In genomic region chr1:31562707-31563360, GRCh38 we compare ENCODE assay signal across 11 cellular contexts. TPM values are rescaled to one million over a fixed set of nuclear protein-coding genes. Genes with fewer than 3 reads are reported as not detected.
DNase-seq lines count a peak whose midpoint lies in the region; ATAC-seq and TF ChIP-seq lines count a peak whose summit lies in the region.
"Had no signal": no experiment of that assay in that cellular context is flagged by ENCODE, and none has a peak within 500 bp of the region (broad histone marks: within the 10 kb centered on the region; RNA-seq: fewer than 3 reads in every experiment).

No MANE protein-coding gene starts in this region.

- H3K4me3 ChIP-seq in Caco-2 (ENCODE audit: low read depth, low read length) (no peak overlapping the region), IMR-90 (ENCODE audit: insufficient read depth, low read depth, low read length) (no peak overlapping the region), cardiac fibroblast (replicated peaks in 1 of 2; ENCODE audit: low read depth in 2 of 2, low read length in 2 of 2) (no peak overlapping the region)
- H3K4me3 ChIP-seq: MG63 had no signal

- no peak for TF ChIP-seq POLR2A in IMR-90 (IDR thresholded peaks at IDR 0.05; ENCODE audit: low read depth, low read length)

- peak overlapping the region; percentile 95 for H3K27ac Mint-ChIP-seq in Caco-2 (ENCODE audit: unreplicated experiment)

- no peak overlapping the region for H4K5ac ChIP-seq in IMR-90 (ENCODE audit: low read depth, low read length)

- peak overlapping the region; percentile 55 for H3K4me3 Mint-ChIP-seq in Caco-2 (ENCODE audit: unreplicated experiment)

- no peaks in the 10 kb centered on the region for H4K20me1 ChIP-seq in IMR-90 (ENCODE audit: insufficient read depth, low read length)

- H2BK5ac ChIP-seq in IMR-90 (ENCODE audit: low read depth, low read length, poor library complexity, severe bottlenecking): no peak overlapping the region

- H3K79me1 ChIP-seq in IMR-90 (ENCODE audit: low read depth in 1 of 2, low read length in 2 of 2): no peaks in the 10 kb centered on the region

- no peak overlapping the region for H4K91ac ChIP-seq in IMR-90 (ENCODE audit: insufficient read depth, low read depth, low read length)

- H3K14ac ChIP-seq in IMR-90 (replicated peaks; ENCODE audit: low read depth, low read length): no peak overlapping the region

- BruUV-seq in Caco-2 (replicated peaks; lab: Mats Ljungman, UMichigan) (no TSS peak), IMR-90 (replicated peaks; lab: Mats Ljungman, UMichigan) (no TSS peak)

- H3K4me2 ChIP-seq in IMR-90 (ENCODE audit: low read depth, low read length): no peak overlapping the region

- H2BK120ac ChIP-seq in IMR-90 (ENCODE audit: low read depth, low read length): no peak overlapping the region

- peak; percentile 62 for ATAC-seq in IMR-90 (ENCODE audit: low read depth)
- ATAC-seq in left colon: peak; percentile 62

- H3K18ac ChIP-seq in IMR-90 (ENCODE audit: low read depth, low read length): no peak overlapping the region

- H3K36me3 Mint-ChIP-seq in Caco-2 (ENCODE audit: insufficient read depth, unreplicated experiment): peaks cover 15% of the 10 kb centered on the region

- intact Hi-C loops in Caco-2 (cut with micrococcal nuclease; ENCODE audit: unreplicated experiment): loop anchor here (1.0 to 5.0 kb wide), 2 partner anchors 12 to 224 kb away; no protein-coding TSS in a partner anchor
- intact Hi-C loops in IMR-90 (cut with micrococcal nuclease): loop anchor here (5.0 to 10.0 kb wide), 2 partner anchors 184 to 402 kb away; no protein-coding TSS in a partner anchor
- intact Hi-C loops in left colon (cut with DNase I, micrococcal nuclease): loop anchor here in 1 of 2 donors (2.0 kb wide), 1 partner anchor 30 kb away; no protein-coding TSS in a partner anchor
- intact Hi-C loops in head of caudate nucleus (cut with DNase I): no loop called here

- DNase-seq in Caco-2: peak; percentile 81 to 92
- DNase-seq in IMR-90: peak; percentile 41
- peak; percentile 19 to 47 for DNase-seq in cardiac fibroblast (ENCODE audit: low read depth in 2 of 2)
- no peak for DNase-seq in left colon
- DNase-seq in activated naive CD4-positive, alpha-beta T cell (lab: John Stamatoyannopoulos, UW): no peak
- no peak for DNase-seq in KG1 (lab: John Stamatoyannopoulos, UW)
- no peak for DNase-seq in AML-193 (lab: John Stamatoyannopoulos, UW)
- no peak for DNase-seq in head of caudate nucleus
- DNase-seq: amniotic stem cell, DMS53, MG63 had no signal

- no peak overlapping the region for H3K4ac ChIP-seq in IMR-90 (ENCODE audit: low read depth, low read length)

- no CpG with 5 or more reads among the region's 3 CpGs for WGBS in IMR-90 (ENCODE audit: extremely low coverage in 2 of 2, insufficient read length in 1 of 2), 2 experiments

- H3K4me1 Mint-ChIP-seq in Caco-2 (ENCODE audit: low read depth, unreplicated experiment): peaks cover 19% of the 10 kb centered on the region

- no peak overlapping the region for H3K27ac ChIP-seq in IMR-90 (ENCODE audit: insufficient read depth, low read length)

- no peak overlapping the region for H3K23ac ChIP-seq in IMR-90 (ENCODE audit: low read depth, low read length)

- H2BK20ac ChIP-seq in IMR-90 (ENCODE audit: low read depth, low read length): no peak overlapping the region

- no peak overlapping the region for H2AK5ac ChIP-seq in IMR-90 (ENCODE audit: low read depth, low read length)

- dilution Hi-C loops in IMR-90 (cut with HindIII; ENCODE audit: low sequenced_read_pairs, unreplicated experiment): no loop called here

- no peak overlapping the region for H2AFZ ChIP-seq in IMR-90 (replicated peaks; ENCODE audit: low read length, poor library complexity)

- H3K27me3 ChIP-seq in Caco-2 (replicated peaks; ENCODE audit: control insufficient read depth, insufficient read depth, low read length): no peaks in the 10 kb centered on the region
- H3K27me3 ChIP-seq in IMR-90 (ENCODE audit: control insufficient read depth, insufficient read depth, low read length): peaks cover 5% of the 10 kb centered on the region; the same call in 1 of the 2 replicates
- H3K27me3 ChIP-seq: MG63 had no signal

- POLR2A ChIA-PET in Caco-2 (lab: Charles Lee) (interaction anchor here (1.1 to 1.2 kb wide), 2 partner anchors 12 to 82 kb away, joined by 3 to 4 read pairs; partner anchors contain the start of gene PEF1), IMR-90 (lab: Charles Lee; ENCODE audit: unreplicated experiment) (no interaction called here)

- H3K36me3 ChIP-seq in Caco-2 (ENCODE audit: control insufficient read depth, insufficient read depth, low read length) (no peaks in the 10 kb centered on the region), IMR-90 (ENCODE audit: control insufficient read depth, insufficient read depth, low read length) (no peaks in the 10 kb centered on the region)
- H3K36me3 ChIP-seq: MG63 had no signal

- no peak overlapping the region for H3K56ac ChIP-seq in IMR-90 (ENCODE audit: extremely low read depth, insufficient read depth, low read length)

- peaks cover 9% of the 10 kb centered on the region for H3K9me3 Mint-ChIP-seq in Caco-2 (ENCODE audit: unreplicated experiment)

- H2AK9ac ChIP-seq in IMR-90 (replicated peaks; ENCODE audit: low read depth, low read length, poor library complexity): no peak overlapping the region

- no peak overlapping the region for H3K9ac ChIP-seq in IMR-90 (ENCODE audit: low read depth, low read length)

- no peaks in the 10 kb centered on the region for H3K27me3 Mint-ChIP-seq in Caco-2 (ENCODE audit: insufficient read depth, unreplicated experiment)

- CTCF ChIA-PET in Caco-2 (lab: Charles Lee) (interaction anchor here (2.4 kb wide), 1 partner anchor 13 kb away, joined by 10 read pairs; no protein-coding TSS in a partner anchor), IMR-90 (lab: Yijun Ruan, JAX) (interaction anchor here (0.6 to 1.5 kb wide), 5 partner anchors 31 to 147 kb away, joined by 3 to 10 read pairs (median 5); no protein-coding TSS in a partner anchor)

- no peak overlapping the region for H4K8ac ChIP-seq in IMR-90 (ENCODE audit: low read depth in 2 of 2, low read length in 2 of 2)

- no peaks in the 10 kb centered on the region for H3K9me1 ChIP-seq in IMR-90 (ENCODE audit: insufficient read depth, low read length)

- TF ChIP-seq CTCF in Caco-2 (IDR thresholded peaks at IDR 0.05; ENCODE audit: insufficient read depth in 1 of 2, low read depth in 1 of 2, low read length in 1 of 2, severe bottlenecking in 1 of 2, unreplicated experiment in 1 of 2) (no peak), IMR-90 (conservative IDR thresholded peaks at IDR 0.05; ENCODE audit: low read depth, low read length) (no peak), cardiac fibroblast (IDR thresholded peaks at IDR 0.05; ENCODE audit: low read depth, low read length) (no peak)

- TF ChIP-seq RAD21 in IMR-90 (IDR thresholded peaks at IDR 0.05; ENCODE audit: low read length): no peak

- H3K4me1 ChIP-seq in Caco-2 (peaks cover 28% of the 10 kb centered on the region), IMR-90 (ENCODE audit: control insufficient read depth, insufficient read depth, low read length) (peaks cover 2% of the 10 kb centered on the region; the same call in 1 of the 2 replicates)

- H3K9me3 ChIP-seq in Caco-2: 0 out of 2 replicates have a peak, but pooled peaks cover 3% of the 10 kb centered on the region
- H3K9me3 ChIP-seq in IMR-90 (ENCODE audit: control insufficient read depth, insufficient read depth, low read length): peaks cover 5% of the 10 kb centered on the region
- H3K9me3 ChIP-seq: MG63 had no signal

- H2BK15ac ChIP-seq in IMR-90 (ENCODE audit: low read depth, low read length): no peak overlapping the region

- in situ Hi-C loops in IMR-90 (cut with MboI; ENCODE audit: low sequenced_read_pairs): loop anchor here (10.0 kb wide), 2 partner anchors 52 to 162 kb away; partner anchors contain the start of gene HCRTR1

TF ChIP-seq in IMR-90, 13 proteins besides CTCF, POLR2A, EP300 and RAD21 (continues in another document):
- TF ChIP-seq NFE2L2 (IDR thresholded peaks at IDR 0.05; ENCODE audit: low read depth, low read length) (no peak), SMC3 (IDR thresholded peaks at IDR 0.05; ENCODE audit: low read depth, low read length) (no peak), BHLHE40 (IDR thresholded peaks at IDR 0.05; ENCODE audit: low read depth, low read length) (no peak), USF2 (IDR thresholded peaks at IDR 0.05; ENCODE audit: low read depth, low read length) (no peak), CEBPB (IDR thresholded peaks at IDR 0.05; ENCODE audit: low read depth, low read length) (no peak), CHD1 (IDR thresholded peaks at IDR 0.05; ENCODE audit: low read depth, low read length) (no peak), FOS (IDR thresholded peaks at IDR 0.05; ENCODE audit: low read depth, low read length) (no peak), RFX5 (IDR thresholded peaks at IDR 0.05; ENCODE audit: low read depth, low read length) (no peak), RCOR1 (IDR thresholded peaks at IDR 0.05; ENCODE audit: insufficient replicate concordance, low read length) (no peak)
- TF ChIP-seq, protein P1, sequence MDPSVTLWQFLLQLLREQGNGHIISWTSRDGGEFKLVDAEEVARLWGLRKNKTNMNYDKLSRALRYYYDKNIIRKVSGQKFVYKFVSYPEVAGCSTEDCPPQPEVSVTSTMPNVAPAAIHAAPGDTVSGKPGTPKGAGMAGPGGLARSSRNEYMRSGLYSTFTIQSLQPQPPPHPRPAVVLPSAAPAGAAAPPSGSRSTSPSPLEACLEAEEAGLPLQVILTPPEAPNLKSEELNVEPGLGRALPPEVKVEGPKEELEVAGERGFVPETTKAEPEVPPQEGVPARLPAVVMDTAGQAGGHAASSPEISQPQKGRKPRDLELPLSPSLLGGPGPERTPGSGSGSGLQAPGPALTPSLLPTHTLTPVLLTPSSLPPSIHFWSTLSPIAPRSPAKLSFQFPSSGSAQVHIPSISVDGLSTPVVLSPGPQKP (IDR thresholded peaks at IDR 0.05; ENCODE audit: borderline replicate concordance, low read depth, low read length): no peak

RNA-seq across cellular contexts. Expression of gene TINAGL1, which starts 13.5 kb away (rescaled TPM):
- total RNA-seq in Caco-2 (2022) (89.3 and 101 TPM in 2 replicates), IMR-90 (2012; rRNA removed) (0.54 and 0.56 TPM in 2 replicates), left colon (100 to 1,000 TPM; 135 to 139 TPM)
- polyA plus RNA-seq in IMR-90 (2012; rRNA removed): 1.4 and 1.5 TPM in 2 replicates
- polyA plus RNA-seq in IMR-90 (2012; cell fraction: cytosol; rRNA removed): 0.76 and 2.1 TPM in 2 replicates
- 1.7 and 2.8 TPM in 2 replicates for polyA plus RNA-seq in IMR-90 (2012; cell fraction: nucleus; rRNA removed; ENCODE audit: low replicate concordance)

RNA-seq across cellular contexts. Expression of gene HCRTR1, which starts 54.7 kb away (rescaled TPM):
- not detected in 2 replicates for total RNA-seq in Caco-2 (2022)
- not detected in 2 replicates for total RNA-seq in IMR-90 (2012; rRNA removed)
- polyA plus RNA-seq in IMR-90 (2012; rRNA removed): not detected in 2 replicates
- not detected in 2 replicates for polyA plus RNA-seq in IMR-90 (2012; cell fraction: cytosol; rRNA removed)
- 0.09 and 0.12 TPM in 2 replicates for polyA plus RNA-seq in IMR-90 (2012; cell fraction: nucleus; rRNA removed; ENCODE audit: low replicate concordance)
- under 1 TPM in 1 of 2 donors, not detected in 1; 0.14 TPM for total RNA-seq in left colon

Comparison
In these comparisons a context has a peak if more than half of its experiments do, and no peak if none do; other contexts are left out.
1. DNase-seq: peak in Caco-2 (2 of 2), IMR-90 (single experiment) and cardiac fibroblast (2 of 2); none in left colon (0 of 2), activated naive CD4-positive, alpha-beta T cell (0 of 4), KG1 (single experiment), AML-193 (0 of 2) and head of caudate nucleus (0 of 42).
2. RNA of gene TINAGL1, which starts 13.5 kb away (total RNA-seq): 135 to 139 TPM in left colon and 89.3 to 101 TPM in Caco-2; 0.54 to 0.56 TPM in IMR-90; every median in the first group is over 10 times any median in the second.